ENCODE assay signal across 9 cellular contexts in the genomic region with DNA sequence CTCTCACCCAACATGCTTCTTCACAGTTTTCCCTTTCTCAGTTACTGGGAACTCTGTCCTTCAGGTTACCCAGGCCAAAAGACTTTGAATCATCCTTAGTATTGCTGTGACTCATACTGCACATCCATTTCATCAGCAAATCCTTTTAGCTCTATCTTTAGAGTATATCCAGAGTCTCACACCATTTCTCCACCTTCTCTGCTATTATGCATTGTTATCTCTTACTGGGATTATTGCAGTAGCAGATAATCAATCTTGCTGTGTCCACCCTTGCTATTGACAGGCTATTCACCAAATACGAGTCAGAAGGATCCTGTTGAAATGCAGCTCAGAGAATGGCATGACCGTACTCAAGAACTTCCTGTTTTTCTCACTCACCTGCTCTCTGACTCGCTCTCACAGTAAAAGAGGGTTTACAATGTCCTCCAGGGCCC. TPM values are rescaled to one million over a fixed set of nuclear protein-coding genes. Genes with fewer than 3 reads are reported as not detected.
DNase-seq lines count a peak whose midpoint lies in the region; ATAC-seq and TF ChIP-seq lines count a peak whose summit lies in the region.
"Had no signal": no experiment of that assay in that cellular context is flagged by ENCODE, and none has a peak within 500 bp of the region (broad histone marks: within the 10 kb centered on the region; RNA-seq: fewer than 3 reads in every experiment).

No MANE protein-coding gene starts in this region.

- no peaks in the 10 kb centered on the region for H3K9me3 Mint-ChIP-seq in endothelial cell (ENCODE audit: unreplicated experiment)
- H3K9me3 Mint-ChIP-seq: IgD-negative memory B cell had no signal

- POLR2A ChIA-PET in Panc1 (lab: Charles Lee) = no interaction called here

- in situ Hi-C loops in Panc1 (cut with HindIII; ENCODE audit: low pct_unique_long_range_greater_than_20kb, low sequenced_read_pairs) = no loop called here

- DNase-seq in CD1c-positive myeloid dendritic cell (ENCODE audit: extremely low spot score) (peak; percentile 2), Panc1 (ENCODE audit: low read depth, low spot score) (peak; percentile 85), hepatic stellate cell (ENCODE audit: low spot score) (peak; percentile 7), activated gamma-delta T cell treated with Interleukin-2 at 50 U/mL for 16 hours (no peak), endothelial cell (ENCODE audit: low spot score) (no peak), inferior parietal cortex (ENCODE audit: extremely low spot score) (no peak)

- H3K27ac Mint-ChIP-seq in endothelial cell (ENCODE audit: unreplicated experiment) = no peak overlapping the region
- H3K27ac Mint-ChIP-seq: IgD-negative memory B cell had no signal

- no peak overlapping the region for H3K27ac ChIP-seq in Panc1 (ENCODE audit: low read length)

- H3K27me3 Mint-ChIP-seq in endothelial cell (ENCODE audit: unreplicated experiment) = no peaks in the 10 kb centered on the region
- H3K27me3 Mint-ChIP-seq: IgD-negative memory B cell had no signal

- H3K4me1 Mint-ChIP-seq in endothelial cell (ENCODE audit: unreplicated experiment) = no peaks in the 10 kb centered on the region

- no TSS peak for BruUV-seq in Panc1 (replicated peaks; lab: Mats Ljungman, UMichigan)

- CTCF ChIA-PET in Panc1 (lab: Charles Lee) = no interaction called here

- H3K36me3 ChIP-seq in Panc1 (ENCODE audit: control insufficient read depth, insufficient read depth, low read length) = no peaks in the 10 kb centered on the region

- TF ChIP-seq CTCF in Panc1 (IDR thresholded peaks at IDR 0.05) (no peak), endothelial cell (IDR thresholded peaks at IDR 0.05; ENCODE audit: unreplicated experiment) (no peak)

- H3K4me3 Mint-ChIP-seq in endothelial cell (ENCODE audit: unreplicated experiment) = no peak overlapping the region
- H3K4me3 Mint-ChIP-seq: IgD-negative memory B cell had no signal

- intact Hi-C loops in Panc1 (cut with micrococcal nuclease; ENCODE audit: unreplicated experiment) = no loop called here

- no peaks in the 10 kb centered on the region for H3K4me1 ChIP-seq in Panc1 (ENCODE audit: control insufficient read depth, insufficient read depth, low read length)

- no peak overlapping the region for H3K4me3 ChIP-seq in Panc1 (ENCODE audit: low read depth in 2 of 2, low read length in 2 of 2)

- peaks cover 1% of the 10 kb centered on the region for H3K36me3 Mint-ChIP-seq in endothelial cell (ENCODE audit: low read depth, unreplicated experiment)

- no peaks in the 10 kb centered on the region for H3K27me3 ChIP-seq in Panc1 (ENCODE audit: control insufficient read depth, insufficient read depth, low read length)

- ATAC-seq in GM19043 (IDR thresholded peaks at IDR 0.05; ENCODE audit: low read depth, unreplicated experiment) = peak; percentile 79
- peak; percentile 73 for ATAC-seq in HG03103 (IDR thresholded peaks at IDR 0.05; ENCODE audit: low read depth, unreplicated experiment)
- ATAC-seq in Panc1 = no peak; the same call in 1 of the 2 replicates

- H3K9me3 ChIP-seq in Panc1 (ENCODE audit: control insufficient read depth, insufficient read depth, low read depth, low read length) = no peaks in the 10 kb centered on the region

RNA-seq across cellular contexts. Expression of a gene that starts 57.3 kb away (rescaled TPM):
- 16.4 TPM for total RNA-seq in Panc1 (2021; ENCODE audit: unreplicated experiment)
- polyA plus RNA-seq in Panc1 (2012; ENCODE audit: insufficient read length) = 9.9 TPM
- total RNA-seq in endothelial cell (ENCODE audit: unreplicated experiment) = 15.3 TPM

Comparison
In these comparisons a context has a peak if more than half of its experiments do, and no peak if none do; other contexts are left out.
1. DNase-seq: peak in CD1c-positive myeloid dendritic cell (single experiment), Panc1 (single experiment) and hepatic stellate cell (single experiment); none in activated gamma-delta T cell treated with Interleukin-2 at 50 U/mL for 16 hours (single experiment), endothelial cell (single experiment) and inferior parietal cortex (single experiment).